ENCODE assay signal across 17 cellular contexts in the genomic region with DNA sequence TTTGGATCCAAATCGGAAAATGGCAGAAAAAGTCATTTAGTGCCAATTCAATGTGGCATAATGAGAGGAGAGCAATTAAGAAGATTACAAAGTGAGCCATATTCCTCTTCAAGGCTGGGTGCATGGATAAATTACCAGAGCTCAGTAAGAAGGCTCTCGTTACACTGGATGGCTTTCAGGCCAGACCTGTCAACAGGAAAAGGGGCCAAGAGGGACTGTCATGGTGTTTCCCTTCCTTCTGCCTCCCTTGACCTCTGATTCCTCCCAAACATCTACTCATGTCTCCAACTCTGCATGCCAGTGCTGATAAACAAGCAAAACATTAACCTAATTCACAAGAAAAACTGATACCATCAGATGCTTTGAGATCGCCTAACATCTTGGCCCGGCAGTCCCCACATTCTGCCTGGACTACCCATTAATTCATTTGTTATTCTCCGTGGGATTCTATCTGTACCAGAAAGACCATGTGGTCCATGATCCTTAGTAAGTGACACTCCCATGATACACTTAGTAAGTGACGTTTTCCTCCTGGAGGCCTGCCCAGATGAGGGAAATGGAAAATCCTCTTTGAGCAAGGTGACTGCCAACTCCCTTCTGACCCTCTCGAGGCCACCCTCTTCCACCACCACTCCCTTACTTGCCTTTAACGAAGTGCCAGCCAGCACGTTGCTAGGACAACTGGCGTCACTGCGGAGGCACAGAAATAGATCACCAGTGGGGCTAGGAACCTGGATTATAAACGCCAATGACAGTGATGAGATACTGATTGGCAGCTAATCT.
DNase-seq lines count a peak whose midpoint lies in the region; ATAC-seq and TF ChIP-seq lines count a peak whose summit lies in the region.
"Had no signal": no experiment of that assay in that cellular context is flagged by ENCODE, and none has a peak within 500 bp of the region (broad histone marks: within the 10 kb centered on the region; RNA-seq: fewer than 3 reads in every experiment).

No MANE protein-coding gene starts in this region.

- H3K9me3 ChIP-seq in psoas muscle (no peaks in the 10 kb centered on the region), endodermal cell (ENCODE audit: control insufficient read depth, low read length) (peaks cover 10% of the 10 kb centered on the region)
- H3K9me3 ChIP-seq: Caco-2 had no signal

- no peaks in the 10 kb centered on the region for H3K9me3 Mint-ChIP-seq in T-helper 2 cell treated with Interferon-gamma antibody and Interleukin-4, amounts not matched to agents 5 μg/mL and 100 μg/mL, for 36 hours
- peaks cover 9% of the 10 kb centered on the region for H3K9me3 Mint-ChIP-seq in activated CD4-positive, alpha-beta memory T cell treated with anti-CD3 and anti-CD28 coated beads, Interleukin-2, amount 10 ng/mL, durations not matched to agents 7 days and 5 days
- H3K9me3 Mint-ChIP-seq in endodermal cell = peaks cover 3% of the 10 kb centered on the region

- peak; percentile 96 for ATAC-seq in Right ventricle myocardium superior (ENCODE audit: poor library complexity)
- ATAC-seq in psoas muscle = peak; percentile 74 to 93 (median 90)
- ATAC-seq: SK-N-SH treated with all-trans-retinoic acid at 6 μM for 48 hours; stimulated activated naive CD8-positive, alpha-beta T cell treated with anti-CD3 and anti-CD28 coated beads, Interleukin-15, Interleukin-2, amounts not matched to agents 100 U/mL and 50 U/mL, for 24 hours had no signal

- POLR2A ChIA-PET in activated CD4-positive, alpha-beta memory T cell treated with anti-CD3 and anti-CD28 coated beads, Interleukin-2, amount 10 ng/mL, durations not matched to agents 7 days and 5 days (lab: Charles Lee) = interaction anchor here (8.9 kb wide), 1 partner anchor 42 kb away, joined by 106 read pairs; no protein-coding TSS in a partner anchor

- H3K27ac ChIP-seq in psoas muscle = peak overlapping the region; percentile 72
- no peak overlapping the region for H3K27ac ChIP-seq in endodermal cell (ENCODE audit: low read depth, low read length)

- H3K4me3 ChIP-seq in psoas muscle = no peak overlapping the region
- H3K4me3 ChIP-seq in endodermal cell (ENCODE audit: low read length) = no peak overlapping the region
- H3K4me3 ChIP-seq: skin epidermis had no signal

- peaks cover 73% of the 10 kb centered on the region for H3K4me1 Mint-ChIP-seq in T-helper 2 cell treated with Interferon-gamma antibody and Interleukin-4, amounts not matched to agents 5 μg/mL and 100 μg/mL, for 36 hours (ENCODE audit: low read depth)
- H3K4me1 Mint-ChIP-seq in activated CD4-positive, alpha-beta memory T cell treated with anti-CD3 and anti-CD28 coated beads, Interleukin-2, amount 10 ng/mL, durations not matched to agents 7 days and 5 days = peaks cover 91% of the 10 kb centered on the region
- peaks cover 18% of the 10 kb centered on the region for H3K4me1 Mint-ChIP-seq in endodermal cell
- H3K4me1 Mint-ChIP-seq: H9 had no signal

- 22 to 27% (median 24%) methylated on average over 12 of the region's 12 CpGs for WGBS in psoas muscle, 3 donors
- 89 to 95% methylated on average over 8 to 12 of the region's 12 CpGs for WGBS in endodermal cell (ENCODE audit: insufficient coverage in 1 of 2, insufficient read length in 1 of 2), 2 experiments

- DNase-seq in T-helper 2 cell treated with Interferon-gamma antibody and Interleukin-4, amounts not matched to agents 5 μg/mL and 100 μg/mL, for 36 hours (ENCODE audit: low spot score) = no peak
- DNase-seq in T-helper 2 cell = no peak
- DNase-seq in activated CD4-positive, alpha-beta memory T cell treated with anti-CD3 and anti-CD28 coated beads, Interleukin-2, amount 10 ng/mL, durations not matched to agents 7 days and 5 days = no peak
- peak; percentile 78 for DNase-seq in Right ventricle myocardium superior
- peak; percentile 30 to 81 for DNase-seq in psoas muscle
- no peak for DNase-seq in retina
- no peak for DNase-seq in T1000 (lab: John Stamatoyannopoulos, UW)
- DNase-seq in endodermal cell = no peak
- DNase-seq: activated CD4-positive, CD25-positive, alpha-beta regulatory T cell; activated T-cell treated with anti-CD3 and anti-CD28 coated beads, Interleukin-2, amount 50 U/mL, for 48 hours; Caco-2; H9; NCI-H226; OCI-M1; stimulated activated naive CD8-positive, alpha-beta T cell treated with anti-CD3 and anti-CD28 coated beads, Interleukin-15, Interleukin-2, amounts not matched to agents 100 U/mL and 50 U/mL, for 24 hours had no signal

- peaks cover 55% of the 10 kb centered on the region for H3K36me3 Mint-ChIP-seq in T-helper 2 cell treated with Interferon-gamma antibody and Interleukin-4, amounts not matched to agents 5 μg/mL and 100 μg/mL, for 36 hours (ENCODE audit: low read depth)
- H3K36me3 Mint-ChIP-seq in activated CD4-positive, alpha-beta memory T cell treated with anti-CD3 and anti-CD28 coated beads, Interleukin-2, amount 10 ng/mL, durations not matched to agents 7 days and 5 days (ENCODE audit: low read depth) = peaks cover 66% of the 10 kb centered on the region
- no peaks in the 10 kb centered on the region for H3K36me3 Mint-ChIP-seq in endodermal cell (ENCODE audit: low read depth)

- H3K27me3 ChIP-seq in psoas muscle (ENCODE audit: insufficient read depth in 3 of 3, low read length in 2 of 3) (no peaks in the 10 kb centered on the region), endodermal cell (ENCODE audit: control insufficient read depth, insufficient read depth, low read length, poor library complexity, severe bottlenecking) (no peaks in the 10 kb centered on the region)

- intact Hi-C loops in Right ventricle myocardium superior (cut with DNase I) (no loop called here), psoas muscle (cut with DNase I) (no loop called here)

- H3K27me3 Mint-ChIP-seq in T-helper 2 cell treated with Interferon-gamma antibody and Interleukin-4, amounts not matched to agents 5 μg/mL and 100 μg/mL, for 36 hours (ENCODE audit: low read depth) = no peaks in the 10 kb centered on the region
- H3K27me3 Mint-ChIP-seq in activated CD4-positive, alpha-beta memory T cell treated with anti-CD3 and anti-CD28 coated beads, Interleukin-2, amount 10 ng/mL, durations not matched to agents 7 days and 5 days = no peaks in the 10 kb centered on the region
- H3K27me3 Mint-ChIP-seq in endodermal cell (ENCODE audit: insufficient read depth) = no peaks in the 10 kb centered on the region

- H3K4me1 ChIP-seq in psoas muscle = peaks cover 13% of the 10 kb centered on the region
- H3K4me1 ChIP-seq in endodermal cell (ENCODE audit: control insufficient read depth, insufficient read depth, low read length) = peaks cover 6% of the 10 kb centered on the region

- H3K36me3 ChIP-seq in psoas muscle (ENCODE audit: insufficient read depth in 1 of 2, low read depth in 1 of 2) = no peaks in the 10 kb centered on the region
- no peaks in the 10 kb centered on the region for H3K36me3 ChIP-seq in endodermal cell (ENCODE audit: control insufficient read depth, insufficient read depth, low read length)

- TF ChIP-seq CTCF in psoas muscle (IDR thresholded peaks at IDR 0.05) (no peak), endodermal cell (conservative IDR thresholded peaks at IDR 0.05) (no peak)

- CTCF ChIA-PET in activated CD4-positive, alpha-beta memory T cell treated with anti-CD3 and anti-CD28 coated beads, Interleukin-2, amount 10 ng/mL, durations not matched to agents 7 days and 5 days (lab: Charles Lee) = interaction anchor here (1.1 kb wide), 1 partner anchor 68 kb away, joined by 3 read pairs; no protein-coding TSS in a partner anchor

- peak overlapping the region; percentile 6 for H3K27ac Mint-ChIP-seq in T-helper 2 cell treated with Interferon-gamma antibody and Interleukin-4, amounts not matched to agents 5 μg/mL and 100 μg/mL, for 36 hours
- peak overlapping the region; percentile 12 for H3K27ac Mint-ChIP-seq in activated CD4-positive, alpha-beta memory T cell treated with anti-CD3 and anti-CD28 coated beads, Interleukin-2, amount 10 ng/mL, durations not matched to agents 7 days and 5 days
- H3K27ac Mint-ChIP-seq in endodermal cell = no peak overlapping the region
- H3K27ac Mint-ChIP-seq: H9 had no signal

- H3K4me3 Mint-ChIP-seq in T-helper 2 cell treated with Interferon-gamma antibody and Interleukin-4, amounts not matched to agents 5 μg/mL and 100 μg/mL, for 36 hours = no peak overlapping the region
- no peak overlapping the region for H3K4me3 Mint-ChIP-seq in activated CD4-positive, alpha-beta memory T cell treated with anti-CD3 and anti-CD28 coated beads, Interleukin-2, amount 10 ng/mL, durations not matched to agents 7 days and 5 days
- no peak overlapping the region for H3K4me3 Mint-ChIP-seq in endodermal cell
- H3K4me3 Mint-ChIP-seq: H9 had no signal

- no peak overlapping the region for H3K9ac ChIP-seq in endodermal cell (ENCODE audit: extremely low read depth, low read length, poor library complexity, severe bottlenecking)

Comparison
In these comparisons a context has a peak if more than half of its experiments do, and no peak if none do; other contexts are left out.
1. DNase-seq: peak in Right ventricle myocardium superior (single experiment) and psoas muscle (2 of 2); none in T-helper 2 cell treated with Interferon-gamma antibody and Interleukin-4, amounts not matched to agents 5 μg/mL and 100 μg/mL, for 36 hours (single experiment), T-helper 2 cell (0 of 5), activated CD4-positive, alpha-beta memory T cell treated with anti-CD3 and anti-CD28 coated beads, Interleukin-2, amount 10 ng/mL, durations not matched to agents 7 days and 5 days (single experiment), retina (single experiment), T1000 (single experiment) and endodermal cell (single experiment).